In genomic region chr17:61369751-61370150, GRCh38 we compare ENCODE assay signal across 24 cellular contexts.
"Had no signal": no experiment of that assay in that cellular context is flagged by ENCODE, and none has a peak within 500 bp of the region (broad histone marks: within the 10 kb centered on the region; RNA-seq: fewer than 3 reads in every experiment).

No MANE protein-coding gene starts in this region.

- H3K9me3 ChIP-seq: MG63, Peyer's patch, SJSA1 had no signal

- H3K4me3 ChIP-seq: MG63, PC-9, Peyer's patch, SJSA1, SK-N-MC had no signal

- ATAC-seq: HepG2 had no signal

- H3K36me3 ChIP-seq: MG63, Peyer's patch, SJSA1 had no signal

- H3K4me1 ChIP-seq: Peyer's patch, SJSA1 had no signal

- FAIRE-seq: HepG2 had no signal

- H3K27ac ChIP-seq: PC-9, Peyer's patch, SJSA1, SK-N-MC had no signal

- H3K27me3 ChIP-seq: MG63, Peyer's patch, SJSA1 had no signal

- H2AFZ ChIP-seq: PC-9 had no signal

- H3K4me2 ChIP-seq: PC-9 had no signal

- DNase-seq: IMR-90, Karpas-422, KG1, MG63, NCI-H1092, NCI-H1105 treated with DMSO at 0.1 percent for 48 hours, NCI-H1417 treated with DMSO at 0.1 percent for 48 hours, NCI-H146, NCI-H1694 treated with DMSO at 0.1 percent for 48 hours, NCI-H1930, NCI-H2081, NCI-H2107, NCI-H2227 treated with DMSO at 0.1 percent for 48 hours, NCI-H524, NCI-H526 treated with DMSO at 0.1 percent for 48 hours, NCI-H748 treated with DMSO at 0.1 percent for 48 hours, OCI-M1, PC-9, Peyer's patch, Right ventricle myocardium superior, SIG-M5 had no signal
